ENCODE assay signal across 1 cellular context in the genomic region with DNA sequence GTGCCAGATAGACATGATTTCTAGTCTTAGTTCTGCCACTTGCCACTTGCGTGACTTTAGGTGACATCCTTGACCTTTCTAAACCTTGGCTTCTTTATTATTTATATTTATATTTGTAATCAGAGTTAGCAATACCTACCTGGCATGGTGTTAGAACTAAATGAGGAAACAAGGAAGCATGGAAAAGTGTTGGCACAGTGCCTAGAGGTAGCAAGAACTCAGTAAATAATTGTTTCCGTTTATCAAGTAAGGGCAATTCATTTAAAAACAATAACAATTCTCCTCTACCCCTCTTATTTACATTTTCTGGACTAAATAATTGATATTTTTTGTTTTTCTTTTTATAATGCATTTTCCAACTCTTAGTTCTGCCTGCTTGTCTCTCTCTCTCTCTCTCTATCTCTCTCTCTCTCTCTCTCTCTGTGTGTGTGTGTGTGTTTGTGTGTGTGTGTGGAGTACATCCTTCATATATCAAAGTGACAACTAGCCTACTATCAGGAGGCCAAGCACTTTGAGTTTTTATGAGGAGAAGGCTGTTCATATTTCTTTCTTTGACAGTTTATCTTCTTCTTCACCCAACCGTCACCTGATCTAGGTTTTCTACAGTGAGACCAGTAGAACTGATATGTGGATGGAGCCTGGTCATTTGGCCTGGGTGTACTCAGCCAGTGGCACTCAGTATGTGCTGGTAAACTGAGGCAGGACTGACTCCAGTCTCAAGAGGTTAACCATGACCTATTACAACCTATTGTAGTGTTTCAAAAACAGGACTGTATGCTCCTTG.
TF ChIP-seq lines count a peak whose summit lies in the region.

No MANE protein-coding gene starts in this region.

TF ChIP-seq in K562, 482 proteins besides CTCF, POLR2A, EP300 and RAD21 (continued from another document and continues in another):
- TF ChIP-seq ZHX1 (conservative IDR thresholded peaks at IDR 0.05; ENCODE audit: low read length) = no peak
- no peak for TF ChIP-seq TRIM25 (IDR thresholded peaks at IDR 0.05; ENCODE audit: borderline replicate concordance)
- peak; percentile 21 for TF ChIP-seq CCNT2 (IDR thresholded peaks at IDR 0.05; ENCODE audit: borderline replicate concordance, extremely low read depth, insufficient read length, low read depth, low read length)
- TF ChIP-seq CXXC5 (CRISPR knock-in tag; IDR thresholded peaks at IDR 0.05) = peak; percentile 42; the same call in 1 of the 2 replicates
- no peak for TF ChIP-seq COPS2 (conservative IDR thresholded peaks at IDR 0.05)
- 0 out of 2 replicates have a peak, but pooled peaks have one; percentile 48 for TF ChIP-seq NCOA6 (IDR thresholded peaks at IDR 0.05)
- TF ChIP-seq THRB (CRISPR knock-in tag; conservative IDR thresholded peaks at IDR 0.05) = 0 out of 2 replicates have a peak, but pooled peaks have one; percentile 51
- TF ChIP-seq GABPB2 (CRISPR knock-in tag; conservative IDR thresholded peaks at IDR 0.05) = no peak
- TF ChIP-seq DPF2 (IDR thresholded peaks at IDR 0.05) = peak; percentile 94
- TF ChIP-seq BCLAF1 (IDR thresholded peaks at IDR 0.05; ENCODE audit: borderline replicate concordance in 1 of 2, control insufficient read depth in 1 of 2, low read depth in 2 of 2, low read length in 1 of 2) = no peak
- TF ChIP-seq, protein P1, sequence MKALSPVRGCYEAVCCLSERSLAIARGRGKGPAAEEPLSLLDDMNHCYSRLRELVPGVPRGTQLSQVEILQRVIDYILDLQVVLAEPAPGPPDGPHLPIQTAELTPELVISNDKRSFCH (CRISPR knock-in tag; IDR thresholded peaks at IDR 0.05) = no peak
- TF ChIP-seq, protein P1 (tag; IDR thresholded peaks at IDR 0.05) = no peak
- no peak for TF ChIP-seq ESRRA (IDR thresholded peaks at IDR 0.05; ENCODE audit: borderline replicate concordance, low read depth)
- TF ChIP-seq MECOM (CRISPR knock-in tag; IDR thresholded peaks at IDR 0.05) = peak; percentile 99
- TF ChIP-seq, protein P2, sequence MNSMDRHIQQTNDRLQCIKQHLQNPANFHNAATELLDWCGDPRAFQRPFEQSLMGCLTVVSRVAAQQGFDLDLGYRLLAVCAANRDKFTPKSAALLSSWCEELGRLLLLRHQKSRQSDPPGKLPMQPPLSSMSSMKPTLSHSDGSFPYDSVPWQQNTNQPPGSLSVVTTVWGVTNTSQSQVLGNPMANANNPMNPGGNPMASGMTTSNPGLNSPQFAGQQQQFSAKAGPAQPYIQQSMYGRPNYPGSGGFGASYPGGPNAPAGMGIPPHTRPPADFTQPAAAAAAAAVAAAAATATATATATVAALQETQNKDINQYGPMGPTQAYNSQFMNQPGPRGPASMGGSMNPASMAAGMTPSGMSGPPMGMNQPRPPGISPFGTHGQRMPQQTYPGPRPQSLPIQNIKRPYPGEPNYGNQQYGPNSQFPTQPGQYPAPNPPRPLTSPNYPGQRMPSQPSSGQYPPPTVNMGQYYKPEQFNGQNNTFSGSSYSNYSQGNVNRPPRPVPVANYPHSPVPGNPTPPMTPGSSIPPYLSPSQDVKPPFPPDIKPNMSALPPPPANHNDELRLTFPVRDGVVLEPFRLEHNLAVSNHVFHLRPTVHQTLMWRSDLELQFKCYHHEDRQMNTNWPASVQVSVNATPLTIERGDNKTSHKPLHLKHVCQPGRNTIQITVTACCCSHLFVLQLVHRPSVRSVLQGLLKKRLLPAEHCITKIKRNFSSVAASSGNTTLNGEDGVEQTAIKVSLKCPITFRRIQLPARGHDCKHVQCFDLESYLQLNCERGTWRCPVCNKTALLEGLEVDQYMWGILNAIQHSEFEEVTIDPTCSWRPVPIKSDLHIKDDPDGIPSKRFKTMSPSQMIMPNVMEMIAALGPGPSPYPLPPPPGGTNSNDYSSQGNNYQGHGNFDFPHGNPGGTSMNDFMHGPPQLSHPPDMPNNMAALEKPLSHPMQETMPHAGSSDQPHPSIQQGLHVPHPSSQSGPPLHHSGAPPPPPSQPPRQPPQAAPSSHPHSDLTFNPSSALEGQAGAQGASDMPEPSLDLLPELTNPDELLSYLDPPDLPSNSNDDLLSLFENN (IDR thresholded peaks at IDR 0.05; ENCODE audit: low read depth in 2 of 2, low read length in 2 of 2) = no peak
- no peak for TF ChIP-seq KAT7 (CRISPR knock-in tag; IDR thresholded peaks at IDR 0.05; ENCODE audit: borderline replicate concordance)
- no peak for TF ChIP-seq RBM17 (IDR thresholded peaks at IDR 0.05; ENCODE audit: borderline replicate concordance, low read depth, low read length)
- TF ChIP-seq GATAD2A (IDR thresholded peaks at IDR 0.05) = peak; percentile 99
- peak; percentile 95 for TF ChIP-seq NBN (IDR thresholded peaks at IDR 0.05; ENCODE audit: low read depth)
- TF ChIP-seq, protein P3, sequence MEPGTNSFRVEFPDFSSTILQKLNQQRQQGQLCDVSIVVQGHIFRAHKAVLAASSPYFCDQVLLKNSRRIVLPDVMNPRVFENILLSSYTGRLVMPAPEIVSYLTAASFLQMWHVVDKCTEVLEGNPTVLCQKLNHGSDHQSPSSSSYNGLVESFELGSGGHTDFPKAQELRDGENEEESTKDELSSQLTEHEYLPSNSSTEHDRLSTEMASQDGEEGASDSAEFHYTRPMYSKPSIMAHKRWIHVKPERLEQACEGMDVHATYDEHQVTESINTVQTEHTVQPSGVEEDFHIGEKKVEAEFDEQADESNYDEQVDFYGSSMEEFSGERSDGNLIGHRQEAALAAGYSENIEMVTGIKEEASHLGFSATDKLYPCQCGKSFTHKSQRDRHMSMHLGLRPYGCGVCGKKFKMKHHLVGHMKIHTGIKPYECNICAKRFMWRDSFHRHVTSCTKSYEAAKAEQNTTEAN (CRISPR knock-in tag; IDR thresholded peaks at IDR 0.05) = no peak
- TF ChIP-seq ZNF184 (CRISPR knock-in tag; IDR thresholded peaks at IDR 0.05) = no peak
- TF ChIP-seq, protein P4, sequence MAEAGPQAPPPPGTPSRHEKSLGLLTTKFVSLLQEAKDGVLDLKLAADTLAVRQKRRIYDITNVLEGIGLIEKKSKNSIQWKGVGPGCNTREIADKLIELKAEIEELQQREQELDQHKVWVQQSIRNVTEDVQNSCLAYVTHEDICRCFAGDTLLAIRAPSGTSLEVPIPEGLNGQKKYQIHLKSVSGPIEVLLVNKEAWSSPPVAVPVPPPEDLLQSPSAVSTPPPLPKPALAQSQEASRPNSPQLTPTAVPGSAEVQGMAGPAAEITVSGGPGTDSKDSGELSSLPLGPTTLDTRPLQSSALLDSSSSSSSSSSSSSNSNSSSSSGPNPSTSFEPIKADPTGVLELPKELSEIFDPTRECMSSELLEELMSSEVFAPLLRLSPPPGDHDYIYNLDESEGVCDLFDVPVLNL (CRISPR knock-in tag; IDR thresholded peaks at IDR 0.05; ENCODE audit: low read depth) = no peak
- TF ChIP-seq BMI1 (IDR thresholded peaks at IDR 0.05; ENCODE audit: low read length) = no peak
- no peak for TF ChIP-seq NR4A1 (CRISPR knock-in tag; IDR thresholded peaks at IDR 0.05)
- peak; percentile 36; the same call in 1 of the 2 replicates for TF ChIP-seq NR4A1 (tag; IDR thresholded peaks at IDR 0.05)
- 0 out of 2 replicates have a peak, but pooled peaks have one; percentile 35 for TF ChIP-seq SMARCC2 (IDR thresholded peaks at IDR 0.05; ENCODE audit: low read depth)
- TF ChIP-seq THRAP3 (IDR thresholded peaks at IDR 0.05; ENCODE audit: borderline replicate concordance) = 0 out of 2 replicates have a peak, but pooled peaks have one; percentile 52
- TF ChIP-seq, protein P5, sequence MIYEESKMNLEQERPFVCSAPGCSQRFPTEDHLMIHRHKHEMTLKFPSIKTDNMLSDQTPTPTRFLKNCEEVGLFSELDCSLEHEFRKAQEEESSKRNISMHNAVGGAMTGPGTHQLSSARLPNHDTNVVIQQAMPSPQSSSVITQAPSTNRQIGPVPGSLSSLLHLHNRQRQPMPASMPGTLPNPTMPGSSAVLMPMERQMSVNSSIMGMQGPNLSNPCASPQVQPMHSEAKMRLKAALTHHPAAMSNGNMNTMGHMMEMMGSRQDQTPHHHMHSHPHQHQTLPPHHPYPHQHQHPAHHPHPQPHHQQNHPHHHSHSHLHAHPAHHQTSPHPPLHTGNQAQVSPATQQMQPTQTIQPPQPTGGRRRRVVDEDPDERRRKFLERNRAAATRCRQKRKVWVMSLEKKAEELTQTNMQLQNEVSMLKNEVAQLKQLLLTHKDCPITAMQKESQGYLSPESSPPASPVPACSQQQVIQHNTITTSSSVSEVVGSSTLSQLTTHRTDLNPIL (CRISPR knock-in tag; IDR thresholded peaks at IDR 0.05) = no peak
- no peak for TF ChIP-seq MTF1 (CRISPR knock-in tag; IDR thresholded peaks at IDR 0.05; ENCODE audit: borderline replicate concordance)
- TF ChIP-seq CTBP1 (IDR thresholded peaks at IDR 0.05; ENCODE audit: borderline replicate concordance) = peak; percentile 88
- TF ChIP-seq, protein P6, sequence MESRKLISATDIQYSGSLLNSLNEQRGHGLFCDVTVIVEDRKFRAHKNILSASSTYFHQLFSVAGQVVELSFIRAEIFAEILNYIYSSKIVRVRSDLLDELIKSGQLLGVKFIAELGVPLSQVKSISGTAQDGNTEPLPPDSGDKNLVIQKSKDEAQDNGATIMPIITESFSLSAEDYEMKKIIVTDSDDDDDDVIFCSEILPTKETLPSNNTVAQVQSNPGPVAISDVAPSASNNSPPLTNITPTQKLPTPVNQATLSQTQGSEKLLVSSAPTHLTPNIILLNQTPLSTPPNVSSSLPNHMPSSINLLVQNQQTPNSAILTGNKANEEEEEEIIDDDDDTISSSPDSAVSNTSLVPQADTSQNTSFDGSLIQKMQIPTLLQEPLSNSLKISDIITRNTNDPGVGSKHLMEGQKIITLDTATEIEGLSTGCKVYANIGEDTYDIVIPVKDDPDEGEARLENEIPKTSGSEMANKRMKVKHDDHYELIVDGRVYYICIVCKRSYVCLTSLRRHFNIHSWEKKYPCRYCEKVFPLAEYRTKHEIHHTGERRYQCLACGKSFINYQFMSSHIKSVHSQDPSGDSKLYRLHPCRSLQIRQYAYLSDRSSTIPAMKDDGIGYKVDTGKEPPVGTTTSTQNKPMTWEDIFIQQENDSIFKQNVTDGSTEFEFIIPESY (CRISPR knock-in tag; IDR thresholded peaks at IDR 0.05) = no peak
- no peak for TF ChIP-seq RBM34 (IDR thresholded peaks at IDR 0.05; ENCODE audit: borderline replicate concordance, insufficient read depth, low read length)
- no peak for TF ChIP-seq ZNF408 (CRISPR knock-in tag; IDR thresholded peaks at IDR 0.05; ENCODE audit: low read depth)
